ENCODE assay signal across 10 cellular contexts in the genomic region with DNA sequence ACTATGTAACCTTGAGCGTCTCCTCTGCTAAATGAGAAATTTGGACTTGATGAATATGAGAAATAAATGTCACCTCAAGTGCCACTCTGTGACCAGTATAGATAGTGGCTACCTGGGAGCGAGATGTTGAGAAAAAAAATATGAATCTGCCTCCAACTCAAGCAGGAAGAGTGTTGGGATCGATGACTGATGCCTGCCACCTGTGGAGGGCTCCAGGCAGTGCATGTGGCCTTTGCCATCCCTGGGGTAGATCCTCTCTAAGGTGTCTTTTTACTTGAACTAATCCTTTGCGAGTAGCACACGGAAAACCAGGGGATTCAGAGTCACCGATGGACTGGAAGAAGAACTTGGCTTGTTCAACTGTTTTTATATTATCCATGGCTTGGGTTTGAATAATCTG. TPM values are rescaled to one million over a fixed set of nuclear protein-coding genes. Genes with fewer than 3 reads are reported as not detected.
DNase-seq lines count a peak whose midpoint lies in the region; TF ChIP-seq lines count a peak whose summit lies in the region.
"Had no signal": no experiment of that assay in that cellular context is flagged by ENCODE, and none has a peak within 500 bp of the region (broad histone marks: within the 10 kb centered on the region; RNA-seq: fewer than 3 reads in every experiment).

No MANE protein-coding gene starts in this region.

- no peak overlapping the region for H4K5ac ChIP-seq in mesendoderm (ENCODE audit: low read length)

- H2BK15ac ChIP-seq in mesendoderm (replicated peaks; ENCODE audit: low read depth) = no peak overlapping the region

- DNase-seq in DMS53 (lab: John Stamatoyannopoulos, UW) = peak; percentile 54
- no peak for DNase-seq in DMS53 treated with DMSO at 0.1 percent for 48 hours (lab: John Stamatoyannopoulos, UW; ENCODE audit: unreplicated experiment)
- DNase-seq in HT1080 (ENCODE audit: low read depth) = peak; percentile 20
- no peak for DNase-seq in PC-9
- peak; percentile 60 for DNase-seq in mesendoderm
- DNase-seq in T-helper 1 cell = no peak
- no peak for DNase-seq in AG08395 (ENCODE audit: low spot score)
- DNase-seq in G401 (ENCODE audit: low spot score) = no peak

- H3K23ac ChIP-seq in mesendoderm (ENCODE audit: low read length) = no peak overlapping the region

- H3K36me3 ChIP-seq in PC-9 (ENCODE audit: low read depth) = no peaks in the 10 kb centered on the region
- H3K36me3 ChIP-seq in mesendoderm (ENCODE audit: control insufficient read depth, insufficient read depth, low read length) = no peaks in the 10 kb centered on the region
- H3K36me3 ChIP-seq: HAP-1 had no signal

- no peak overlapping the region for H3K56ac ChIP-seq in mesendoderm (ENCODE audit: low read length)

- H3K4ac ChIP-seq in mesendoderm (ENCODE audit: low read depth, low read length) = no peak overlapping the region

- no peak overlapping the region for H4K8ac ChIP-seq in mesendoderm (ENCODE audit: low read depth, low read length)

- no peak overlapping the region for H2BK120ac ChIP-seq in mesendoderm (ENCODE audit: low read depth, low read length)

- CTCF ChIA-PET in PC-9 (lab: Charles Lee) = no interaction called here

- no peaks in the 10 kb centered on the region for H3F3A ChIP-seq in PC-9 (ENCODE audit: insufficient read depth, low read depth)

- intact Hi-C loops in PC-9 (cut with micrococcal nuclease; ENCODE audit: unreplicated experiment) = no loop called here

- no peaks in the 10 kb centered on the region for H3K9me3 ChIP-seq in PC-9 (ENCODE audit: insufficient read depth, low read depth)
- H3K9me3 ChIP-seq: HAP-1 had no signal

- H3K4me1 ChIP-seq in PC-9 (replicated peaks; ENCODE audit: insufficient read depth) = no peaks in the 10 kb centered on the region
- H3K4me1 ChIP-seq in mesendoderm (ENCODE audit: control insufficient read depth, low read depth, low read length) = no peaks in the 10 kb centered on the region
- H3K4me1 ChIP-seq: HAP-1 had no signal

- no peak overlapping the region for H3K9ac ChIP-seq in mesendoderm (ENCODE audit: low read length)

- H3K4me2 ChIP-seq in PC-9 = no peak overlapping the region
- no peak overlapping the region for H3K4me2 ChIP-seq in mesendoderm (ENCODE audit: low read length)

- POLR2A ChIA-PET in PC-9 (lab: Charles Lee; ENCODE audit: unreplicated experiment) = no interaction called here

- no peak overlapping the region for H2AK5ac ChIP-seq in mesendoderm (ENCODE audit: low read length)

- BruUV-seq in PC-9 (replicated peaks; lab: Mats Ljungman, UMichigan) = no TSS peak

- H3K27ac ChIP-seq in PC-9 (no peak overlapping the region), mesendoderm (ENCODE audit: low read depth, low read length) (no peak overlapping the region)

- in situ Hi-C loops in G401 (cut with HindIII; ENCODE audit: low sequenced_read_pairs) = no loop called here

- no peaks in the 10 kb centered on the region for H4K20me1 ChIP-seq in PC-9 (ENCODE audit: insufficient read depth)

- H3K4me3 ChIP-seq in PC-9 (no peak overlapping the region), mesendoderm (ENCODE audit: low read length) (no peak overlapping the region)
- H3K4me3 ChIP-seq: HAP-1 had no signal

- H3K27me3 ChIP-seq in PC-9 (ENCODE audit: insufficient read depth, low read depth) = peaks cover 74% of the 10 kb centered on the region
- no peaks in the 10 kb centered on the region for H3K27me3 ChIP-seq in mesendoderm (ENCODE audit: insufficient read depth, low read length, poor library complexity)

- H3K9me2 ChIP-seq in PC-9 (ENCODE audit: insufficient read depth) = no peaks in the 10 kb centered on the region

- peak; percentile 53 for TF ChIP-seq CTCF in PC-9 (conservative IDR thresholded peaks at IDR 0.05)

- H2BK5ac ChIP-seq in mesendoderm (ENCODE audit: low read length) = no peak overlapping the region

- H3K79me2 ChIP-seq in PC-9 (ENCODE audit: low read depth) = no peaks in the 10 kb centered on the region
- no peaks in the 10 kb centered on the region for H3K79me2 ChIP-seq in mesendoderm (ENCODE audit: control insufficient read depth, insufficient read depth, low read length)

- no peaks in the 10 kb centered on the region for H3K79me1 ChIP-seq in mesendoderm (ENCODE audit: low read length)

- no CpG with 5 or more reads among the region's 6 CpGs for WGBS in mesendoderm (ENCODE audit: extremely low coverage, insufficient coverage, low lambda C conversion rate)

- no peak overlapping the region for H2AFZ ChIP-seq in PC-9

- H3K18ac ChIP-seq in mesendoderm (ENCODE audit: low read length) = no peak overlapping the region

RNA-seq across cellular contexts. Expression of a gene that starts 9.4 kb away (rescaled TPM):
- not detected in 2 replicates for total RNA-seq in HT1080 (2014; rRNA removed; shearing (Covaris generic))
- polyA plus RNA-seq in HT1080 (2015; cell fraction: cytosol; rRNA removed) = not detected in 2 replicates
- polyA plus RNA-seq in HT1080 (2015; cell fraction: nucleus; rRNA removed) = not detected in 2 replicates
- not detected in 2 replicates for total RNA-seq in PC-9 (2021)
- polyA plus RNA-seq in mesendoderm (2013, experiment 1 of 2) = 0.10 TPM
- 0.06 TPM for polyA plus RNA-seq in mesendoderm (2013, experiment 2 of 2)
- not detected in 2 replicates for total RNA-seq in G401 (2014; rRNA removed; shearing (Covaris generic))
- total RNA-seq: Right ventricle myocardium inferior had no signal

Comparison
In these comparisons a context has a peak if more than half of its experiments do, and no peak if none do; other contexts are left out.
1. DNase-seq: peak in DMS53 (single experiment), HT1080 (single experiment) and mesendoderm (single experiment); none in DMS53 treated with DMSO at 0.1 percent for 48 hours (single experiment), PC-9 (0 of 2), T-helper 1 cell (0 of 5), AG08395 (single experiment) and G401 (single experiment).